26 cellular contexts compared by ENCODE assay signal in the genomic region with DNA sequence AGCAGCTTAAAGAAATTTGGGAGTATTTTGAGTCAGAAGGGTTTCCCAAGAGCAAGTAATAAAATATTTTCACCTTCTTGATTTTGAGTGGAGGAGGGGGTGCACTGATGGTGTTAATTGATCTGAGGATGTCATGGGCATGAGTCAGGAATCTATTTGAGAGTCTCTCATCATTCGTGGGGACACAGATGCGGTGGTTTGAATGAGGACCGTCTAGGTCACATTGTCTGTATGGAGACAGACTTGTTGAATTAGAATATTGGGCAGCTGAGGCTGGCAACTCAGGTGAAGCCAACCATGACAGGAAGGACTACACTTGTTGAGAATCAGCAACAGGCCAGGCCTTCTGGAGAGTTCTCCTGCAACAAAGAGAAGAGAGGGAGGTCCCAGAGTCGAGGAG.
A peak's percentile ranks its signal among the peaks of the same experiment; 100 is the strongest.
DNase-seq lines count a peak whose midpoint lies in the region; ATAC-seq and TF ChIP-seq lines count a peak whose summit lies in the region.
"Had no signal": no experiment of that assay in that cellular context is flagged by ENCODE, and none has a peak within 500 bp of the region (broad histone marks: within the 10 kb centered on the region; RNA-seq: fewer than 3 reads in every experiment).

No MANE protein-coding gene starts in this region.

- TF ChIP-seq CTCF in GM23338 (conservative IDR thresholded peaks at IDR 0.05; ENCODE audit: low read depth in 2 of 2) (no peak), endothelial cell (IDR thresholded peaks at IDR 0.05; ENCODE audit: unreplicated experiment) (no peak), nephron progenitor cell (IDR thresholded peaks at IDR 0.05) (no peak)

- H3K9me3 Mint-ChIP-seq in GM23338 (no peaks in the 10 kb centered on the region; the same call in 2 of the 3 replicates), endothelial cell (ENCODE audit: unreplicated experiment) (no peaks in the 10 kb centered on the region), nephron progenitor cell (no peaks in the 10 kb centered on the region)
- H3K9me3 Mint-ChIP-seq in activated naive CD4-positive, alpha-beta T cell treated with anti-CD3 and anti-CD28 coated beads, Interleukin-2, amount 10 ng/mL, durations not matched to agents 7 days and 5 days, result peaks cover 5% of the 10 kb centered on the region

- H3K27me3 ChIP-seq in BLaER1 (no peaks in the 10 kb centered on the region), GM23338 (ENCODE audit: insufficient read depth) (no peaks in the 10 kb centered on the region)
- H3K27me3 ChIP-seq: BE2C, MG63 had no signal

- no peaks in the 10 kb centered on the region; the same call in 2 of the 3 replicates for H3K4me1 Mint-ChIP-seq in GM23338
- peaks cover 12% of the 10 kb centered on the region for H3K4me1 Mint-ChIP-seq in endothelial cell (ENCODE audit: unreplicated experiment)
- no peaks in the 10 kb centered on the region for H3K4me1 Mint-ChIP-seq in nephron progenitor cell
- no peaks in the 10 kb centered on the region for H3K4me1 Mint-ChIP-seq in activated naive CD4-positive, alpha-beta T cell treated with anti-CD3 and anti-CD28 coated beads, Interleukin-2, amount 10 ng/mL, durations not matched to agents 7 days and 5 days

- H3F3A ChIP-seq in GM23338 (replicated peaks; ENCODE audit: low read depth), result no peaks in the 10 kb centered on the region

- H4K20me1 ChIP-seq in BLaER1 (no peaks in the 10 kb centered on the region), GM23338 (replicated peaks; ENCODE audit: insufficient read depth) (no peaks in the 10 kb centered on the region)

- no peak overlapping the region for H2AFZ ChIP-seq in GM23338
- H2AFZ ChIP-seq: PC-9 had no signal

- no peaks in the 10 kb centered on the region for H3K79me2 ChIP-seq in GM23338 (replicated peaks; ENCODE audit: insufficient read depth)

- H3K9ac ChIP-seq in BLaER1, result no peak overlapping the region

- no peak overlapping the region for H3K4me3 Mint-ChIP-seq in GM23338
- peak overlapping the region; percentile 9 for H3K4me3 Mint-ChIP-seq in endothelial cell (ENCODE audit: unreplicated experiment)
- no peak overlapping the region for H3K4me3 Mint-ChIP-seq in nephron progenitor cell
- H3K4me3 Mint-ChIP-seq in activated naive CD4-positive, alpha-beta T cell treated with anti-CD3 and anti-CD28 coated beads, Interleukin-2, amount 10 ng/mL, durations not matched to agents 7 days and 5 days, result no peak overlapping the region

- CTCF ChIA-PET in activated naive CD4-positive, alpha-beta T cell treated with anti-CD3 and anti-CD28 coated beads, Interleukin-2, amount 10 ng/mL, durations not matched to agents 7 days and 5 days (lab: Charles Lee), result no interaction called here

- H3K36me3 Mint-ChIP-seq in GM23338 (ENCODE audit: low read depth) (peaks cover 53% of the 10 kb centered on the region), endothelial cell (ENCODE audit: low read depth, unreplicated experiment) (peaks cover 67% of the 10 kb centered on the region), nephron progenitor cell (ENCODE audit: low read depth) (peaks cover 72% of the 10 kb centered on the region)
- no peaks in the 10 kb centered on the region for H3K36me3 Mint-ChIP-seq in activated naive CD4-positive, alpha-beta T cell treated with anti-CD3 and anti-CD28 coated beads, Interleukin-2, amount 10 ng/mL, durations not matched to agents 7 days and 5 days

- H3K9me3 ChIP-seq in BLaER1, result 0 out of 2 replicates have a peak, but pooled peaks cover 4% of the 10 kb centered on the region
- H3K9me3 ChIP-seq: BE2C, MG63 had no signal

- no peak overlapping the region for H3K4me3 ChIP-seq in BLaER1
- H3K4me3 ChIP-seq in GM23338, result no peak overlapping the region
- H3K4me3 ChIP-seq: GM12878, MG63, PC-9 had no signal

- ATAC-seq in GM23338, result no peak
- no peak for ATAC-seq in HG02973 (IDR thresholded peaks at IDR 0.05; ENCODE audit: unreplicated experiment)
- ATAC-seq: GM12878 had no signal

- H3K27ac Mint-ChIP-seq in GM23338, result peak overlapping the region; percentile 83
- H3K27ac Mint-ChIP-seq in endothelial cell (ENCODE audit: unreplicated experiment), result peak overlapping the region; percentile 4
- peak overlapping the region; percentile 12 for H3K27ac Mint-ChIP-seq in nephron progenitor cell
- H3K27ac Mint-ChIP-seq in activated naive CD4-positive, alpha-beta T cell treated with anti-CD3 and anti-CD28 coated beads, Interleukin-2, amount 10 ng/mL, durations not matched to agents 7 days and 5 days, result no peak overlapping the region

- DNase-seq in GM23338 (ENCODE audit: low spot score), result no peak
- no peak for DNase-seq in endothelial cell (ENCODE audit: low spot score)
- no peak for DNase-seq in nephron progenitor cell
- no peak for DNase-seq in activated naive CD4-positive, alpha-beta T cell treated with anti-CD3 and anti-CD28 coated beads, Interleukin-2, amount 10 ng/mL, durations not matched to agents 7 days and 5 days
- no peak for DNase-seq in NCI-H1417 treated with DMSO at 0.1 percent for 48 hours (lab: John Stamatoyannopoulos, UW)
- DNase-seq in epidermal melanocyte (ENCODE audit: insufficient read length, low spot score), result no peak
- DNase-seq: 8988T, ACHN, BE2C, Calu3, GOT3, HCEC 1CT, IMR-90, KG1, MG63, NCI-H1694 treated with DMSO at 0.1 percent for 48 hours, NCI-H2081, NCI-H2171, NCI-H226, NCI-H526, NCI-H82, PC-9, SHP77 had no signal

- H3K4me1 ChIP-seq in BLaER1 (peaks cover 13% of the 10 kb centered on the region), GM23338 (ENCODE audit: insufficient read depth) (no peaks in the 10 kb centered on the region)
- H3K4me1 ChIP-seq: BE2C had no signal

- no peaks in the 10 kb centered on the region; the same call in 1 of the 2 replicates for H3K9me2 ChIP-seq in GM23338 (ENCODE audit: insufficient read depth)

- no peak overlapping the region for H3K27ac ChIP-seq in BLaER1
- no peak overlapping the region for H3K27ac ChIP-seq in GM23338 (ENCODE audit: low read depth)
- H3K27ac ChIP-seq: PC-9 had no signal

- H3K36me3 ChIP-seq in BLaER1 (no peaks in the 10 kb centered on the region), GM23338 (ENCODE audit: insufficient read depth) (peaks cover 10% of the 10 kb centered on the region)
- H3K36me3 ChIP-seq: BE2C had no signal

- H3K4me2 ChIP-seq in BLaER1 (0 out of 2 replicates have a peak overlapping the region, but pooled peaks have one; percentile 5), GM23338 (no peak overlapping the region)
- H3K4me2 ChIP-seq: PC-9 had no signal

- H3K27me3 Mint-ChIP-seq in GM23338 (ENCODE audit: insufficient read depth, low read depth, poor library complexity) (peaks cover 2% of the 10 kb centered on the region), endothelial cell (ENCODE audit: unreplicated experiment) (peaks cover 1% of the 10 kb centered on the region), nephron progenitor cell (ENCODE audit: low read depth, poor library complexity) (no peaks in the 10 kb centered on the region)
- H3K27me3 Mint-ChIP-seq in activated naive CD4-positive, alpha-beta T cell treated with anti-CD3 and anti-CD28 coated beads, Interleukin-2, amount 10 ng/mL, durations not matched to agents 7 days and 5 days, result no peaks in the 10 kb centered on the region

TF ChIP-seq in GM23338, 12 proteins besides CTCF, POLR2A, EP300 and RAD21 (continues in another document):
- TF ChIP-seq STAT1 (IDR thresholded peaks at IDR 0.05; ENCODE audit: unreplicated experiment) (no peak), JUNB (IDR thresholded peaks at IDR 0.05; ENCODE audit: unreplicated experiment) (no peak), ZNF114 (CRISPR knock-in tag; IDR thresholded peaks at IDR 0.05) (no peak), POLR2AphosphoS5 (IDR thresholded peaks at IDR 0.05; ENCODE audit: low read depth) (no peak)
- TF ChIP-seq, protein P1, sequence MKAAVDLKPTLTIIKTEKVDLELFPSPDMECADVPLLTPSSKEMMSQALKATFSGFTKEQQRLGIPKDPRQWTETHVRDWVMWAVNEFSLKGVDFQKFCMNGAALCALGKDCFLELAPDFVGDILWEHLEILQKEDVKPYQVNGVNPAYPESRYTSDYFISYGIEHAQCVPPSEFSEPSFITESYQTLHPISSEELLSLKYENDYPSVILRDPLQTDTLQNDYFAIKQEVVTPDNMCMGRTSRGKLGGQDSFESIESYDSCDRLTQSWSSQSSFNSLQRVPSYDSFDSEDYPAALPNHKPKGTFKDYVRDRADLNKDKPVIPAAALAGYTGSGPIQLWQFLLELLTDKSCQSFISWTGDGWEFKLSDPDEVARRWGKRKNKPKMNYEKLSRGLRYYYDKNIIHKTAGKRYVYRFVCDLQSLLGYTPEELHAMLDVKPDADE (IDR thresholded peaks at IDR 0.05), result no peak
